ENCODE assay signal across 1 cellular context in genomic region chr12:94263905-94264655, GRCh38.
A peak's percentile ranks its signal among the peaks of the same experiment; 100 is the strongest.
TF ChIP-seq lines count a peak whose summit lies in the region.

No MANE protein-coding gene starts in this region.

TF ChIP-seq in GM23338, 12 proteins besides CTCF, POLR2A, EP300 and RAD21 (continued from another document):
- 0 out of 2 replicates have a peak, but pooled peaks have one; percentile 16 for TF ChIP-seq ETS1 (IDR thresholded peaks at IDR 0.05)
- TF ChIP-seq JUNB (IDR thresholded peaks at IDR 0.05; ENCODE audit: unreplicated experiment), result no peak
- TF ChIP-seq, protein P1, sequence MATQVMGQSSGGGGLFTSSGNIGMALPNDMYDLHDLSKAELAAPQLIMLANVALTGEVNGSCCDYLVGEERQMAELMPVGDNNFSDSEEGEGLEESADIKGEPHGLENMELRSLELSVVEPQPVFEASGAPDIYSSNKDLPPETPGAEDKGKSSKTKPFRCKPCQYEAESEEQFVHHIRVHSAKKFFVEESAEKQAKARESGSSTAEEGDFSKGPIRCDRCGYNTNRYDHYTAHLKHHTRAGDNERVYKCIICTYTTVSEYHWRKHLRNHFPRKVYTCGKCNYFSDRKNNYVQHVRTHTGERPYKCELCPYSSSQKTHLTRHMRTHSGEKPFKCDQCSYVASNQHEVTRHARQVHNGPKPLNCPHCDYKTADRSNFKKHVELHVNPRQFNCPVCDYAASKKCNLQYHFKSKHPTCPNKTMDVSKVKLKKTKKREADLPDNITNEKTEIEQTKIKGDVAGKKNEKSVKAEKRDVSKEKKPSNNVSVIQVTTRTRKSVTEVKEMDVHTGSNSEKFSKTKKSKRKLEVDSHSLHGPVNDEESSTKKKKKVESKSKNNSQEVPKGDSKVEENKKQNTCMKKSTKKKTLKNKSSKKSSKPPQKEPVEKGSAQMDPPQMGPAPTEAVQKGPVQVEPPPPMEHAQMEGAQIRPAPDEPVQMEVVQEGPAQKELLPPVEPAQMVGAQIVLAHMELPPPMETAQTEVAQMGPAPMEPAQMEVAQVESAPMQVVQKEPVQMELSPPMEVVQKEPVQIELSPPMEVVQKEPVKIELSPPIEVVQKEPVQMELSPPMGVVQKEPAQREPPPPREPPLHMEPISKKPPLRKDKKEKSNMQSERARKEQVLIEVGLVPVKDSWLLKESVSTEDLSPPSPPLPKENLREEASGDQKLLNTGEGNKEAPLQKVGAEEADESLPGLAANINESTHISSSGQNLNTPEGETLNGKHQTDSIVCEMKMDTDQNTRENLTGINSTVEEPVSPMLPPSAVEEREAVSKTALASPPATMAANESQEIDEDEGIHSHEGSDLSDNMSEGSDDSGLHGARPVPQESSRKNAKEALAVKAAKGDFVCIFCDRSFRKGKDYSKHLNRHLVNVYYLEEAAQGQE (IDR thresholded peaks at IDR 0.05; ENCODE audit: unreplicated experiment), result no peak
- no peak for TF ChIP-seq STAT1 (IDR thresholded peaks at IDR 0.05; ENCODE audit: unreplicated experiment)
TF ChIP-seq in GM23338: peak in this region for 5.
